Comparison of ENCODE assay signal across 13 cellular contexts in the genomic region with DNA sequence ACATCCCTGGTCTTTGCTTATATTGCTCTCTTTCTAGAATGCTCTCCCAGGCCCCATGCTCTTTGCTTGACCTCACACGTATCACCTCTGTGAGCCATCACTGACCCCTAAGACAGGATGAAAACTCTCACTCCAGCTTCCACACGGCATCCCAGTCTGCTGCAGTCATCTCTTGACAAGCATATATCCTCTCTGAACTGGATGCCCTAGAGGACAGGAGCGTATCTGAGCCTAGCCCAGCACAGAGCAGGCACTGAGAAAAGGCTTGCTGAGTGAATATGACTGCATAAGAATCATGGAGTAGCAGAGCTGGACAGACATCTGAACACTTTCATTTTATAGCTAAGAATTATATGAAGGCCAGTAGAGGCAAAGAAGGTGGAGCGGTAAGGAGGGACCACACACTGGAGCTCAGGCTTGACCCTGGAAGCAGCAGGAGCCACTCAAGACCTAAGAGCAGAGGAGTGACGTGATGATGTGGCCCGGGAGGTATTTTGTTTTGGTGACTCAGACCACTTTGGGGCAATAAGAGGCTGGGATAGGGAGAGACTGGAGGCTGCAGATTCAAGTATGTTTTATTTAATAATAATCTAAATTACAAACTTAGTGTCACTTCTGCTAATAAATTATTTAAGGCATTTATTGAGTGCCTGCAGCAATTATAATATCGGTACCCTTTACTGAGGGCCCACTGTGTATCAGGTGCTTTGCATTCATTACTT. TPM values are rescaled to one million over a fixed set of nuclear protein-coding genes. Genes with fewer than 3 reads are reported as not detected.
DNase-seq lines count a peak whose midpoint lies in the region; ATAC-seq and TF ChIP-seq lines count a peak whose summit lies in the region.
"Had no signal": no experiment of that assay in that cellular context is flagged by ENCODE, and none has a peak within 500 bp of the region (broad histone marks: within the 10 kb centered on the region; RNA-seq: fewer than 3 reads in every experiment).

No MANE protein-coding gene starts in this region.

- DNase-seq in A172 (ENCODE audit: low spot score) (peak; percentile 75), islet precursor cell (peak; percentile 89), NCI-H2171 treated with DMSO at 0.1 percent for 48 hours (lab: John Stamatoyannopoulos, UW) (no peak), NCI-H1694 treated with DMSO at 0.1 percent for 48 hours (lab: John Stamatoyannopoulos, UW) (no peak), amygdala (lab: John Stamatoyannopoulos, UW) (no peak)
- no peak for DNase-seq in activated T-helper 1 cell treated with anti-CD3 and anti-CD28 coated beads, Interleukin-12 subunit alpha, Interleukin-12 subunit beta, Interleukin-2, Interleukin-4 antibody, amounts not matched to agents 30 ng/mL and 10 ng/mL and 1 ng/mL, durations not matched to agents 14 hours and 24 hours and 36 hours (ENCODE audit: low spot score)
- DNase-seq: effector memory CD8-positive, alpha-beta T cell; left cardiac atrium; stimulated activated CD8-positive, alpha-beta memory T cell treated with anti-CD3 and anti-CD28 coated beads, Interleukin-4, amount 100 ng/mL, for 48 hours had no signal

- no peaks in the 10 kb centered on the region for H3K9me3 ChIP-seq in HEK293 (ENCODE audit: control insufficient read depth, insufficient read depth, low read depth, low read length)

- H3K4me1 ChIP-seq in HEK293 (ENCODE audit: control insufficient read depth, insufficient read depth, low read length), result no peaks in the 10 kb centered on the region

- ATAC-seq in activated T-helper 17 cell treated with anti-CD3 and anti-CD28 coated beads, Interleukin-2, amount 50 U/mL, for 72 hours (replicated peaks), result no peak
- ATAC-seq: effector memory CD8-positive, alpha-beta T cell; GM12878; sciatic nerve had no signal

- no peaks in the 10 kb centered on the region for H3K4me1 Mint-ChIP-seq in activated T-helper 17 cell treated with anti-CD3 and anti-CD28 coated beads, Interleukin-2, amount 50 U/mL, for 72 hours
- no peaks in the 10 kb centered on the region for H3K4me1 Mint-ChIP-seq in activated T-helper 1 cell treated with anti-CD3 and anti-CD28 coated beads, Interleukin-12 subunit alpha, Interleukin-12 subunit beta, Interleukin-2, Interleukin-4 antibody, amounts not matched to agents 30 ng/mL and 10 ng/mL and 1 ng/mL, durations not matched to agents 14 hours and 24 hours and 36 hours (ENCODE audit: low read depth)

- intact Hi-C loops in activated T-helper 1 cell treated with anti-CD3 and anti-CD28 coated beads, Interleukin-12 subunit alpha, Interleukin-12 subunit beta, Interleukin-2, Interleukin-4 antibody, amounts not matched to agents 30 ng/mL and 10 ng/mL and 1 ng/mL, durations not matched to agents 14 hours and 24 hours and 36 hours (cut with micrococcal nuclease), result no loop called here

- no peak overlapping the region for H3K27ac ChIP-seq in HEK293 (ENCODE audit: extremely low read depth, low read depth, low read length)

- no peak overlapping the region for H3K4me3 Mint-ChIP-seq in activated T-helper 17 cell treated with anti-CD3 and anti-CD28 coated beads, Interleukin-2, amount 50 U/mL, for 72 hours
- H3K4me3 Mint-ChIP-seq in activated T-helper 1 cell treated with anti-CD3 and anti-CD28 coated beads, Interleukin-12 subunit alpha, Interleukin-12 subunit beta, Interleukin-2, Interleukin-4 antibody, amounts not matched to agents 30 ng/mL and 10 ng/mL and 1 ng/mL, durations not matched to agents 14 hours and 24 hours and 36 hours, result no peak overlapping the region
- H3K4me3 Mint-ChIP-seq: effector memory CD8-positive, alpha-beta T cell had no signal

- H3K36me3 ChIP-seq in HEK293 (ENCODE audit: control insufficient read depth in 2 of 2, insufficient read depth in 1 of 2, low read length in 2 of 2), result no peaks in the 10 kb centered on the region

- H3K4me3 ChIP-seq in HEK293 (ENCODE audit: low read depth, low read length), result no peak overlapping the region
- H3K4me3 ChIP-seq: GM12878 had no signal

- H3K27ac Mint-ChIP-seq in activated T-helper 17 cell treated with anti-CD3 and anti-CD28 coated beads, Interleukin-2, amount 50 U/mL, for 72 hours, result peak overlapping the region; percentile 15
- no peak overlapping the region for H3K27ac Mint-ChIP-seq in activated T-helper 1 cell treated with anti-CD3 and anti-CD28 coated beads, Interleukin-12 subunit alpha, Interleukin-12 subunit beta, Interleukin-2, Interleukin-4 antibody, amounts not matched to agents 30 ng/mL and 10 ng/mL and 1 ng/mL, durations not matched to agents 14 hours and 24 hours and 36 hours
- H3K27ac Mint-ChIP-seq: effector memory CD8-positive, alpha-beta T cell had no signal

- TF ChIP-seq CTCF in HEK293 (tag by site-specific recombination; IDR thresholded peaks at IDR 0.05), result no peak

- H3K27me3 Mint-ChIP-seq in activated T-helper 17 cell treated with anti-CD3 and anti-CD28 coated beads, Interleukin-2, amount 50 U/mL, for 72 hours, result peaks cover 14% of the 10 kb centered on the region
- peaks cover 10% of the 10 kb centered on the region for H3K27me3 Mint-ChIP-seq in activated T-helper 1 cell treated with anti-CD3 and anti-CD28 coated beads, Interleukin-12 subunit alpha, Interleukin-12 subunit beta, Interleukin-2, Interleukin-4 antibody, amounts not matched to agents 30 ng/mL and 10 ng/mL and 1 ng/mL, durations not matched to agents 14 hours and 24 hours and 36 hours (ENCODE audit: insufficient read depth)

- H3K36me3 Mint-ChIP-seq in activated T-helper 17 cell treated with anti-CD3 and anti-CD28 coated beads, Interleukin-2, amount 50 U/mL, for 72 hours (ENCODE audit: low read depth), result no peaks in the 10 kb centered on the region
- no peaks in the 10 kb centered on the region for H3K36me3 Mint-ChIP-seq in activated T-helper 1 cell treated with anti-CD3 and anti-CD28 coated beads, Interleukin-12 subunit alpha, Interleukin-12 subunit beta, Interleukin-2, Interleukin-4 antibody, amounts not matched to agents 30 ng/mL and 10 ng/mL and 1 ng/mL, durations not matched to agents 14 hours and 24 hours and 36 hours (ENCODE audit: low read depth)

- POLR2A ChIA-PET in HEK293 (lab: Yijun Ruan, JAX), result no interaction called here

- no peaks in the 10 kb centered on the region for H3K9me3 Mint-ChIP-seq in activated T-helper 17 cell treated with anti-CD3 and anti-CD28 coated beads, Interleukin-2, amount 50 U/mL, for 72 hours
- H3K9me3 Mint-ChIP-seq in activated T-helper 1 cell treated with anti-CD3 and anti-CD28 coated beads, Interleukin-12 subunit alpha, Interleukin-12 subunit beta, Interleukin-2, Interleukin-4 antibody, amounts not matched to agents 30 ng/mL and 10 ng/mL and 1 ng/mL, durations not matched to agents 14 hours and 24 hours and 36 hours, result no peaks in the 10 kb centered on the region
- H3K9me3 Mint-ChIP-seq: effector memory CD8-positive, alpha-beta T cell had no signal

- CTCF ChIA-PET in HEK293 (lab: Yijun Ruan, JAX), result interaction anchor here (1.8 kb wide), 1 partner anchor 28 kb away, joined by 10 read pairs; no protein-coding TSS in a partner anchor

TF ChIP-seq in HEK293, 187 proteins besides CTCF, POLR2A, EP300 and RAD21 (continues in another document):
- 0 out of 2 replicates have a peak, but pooled peaks have one; percentile 12 for TF ChIP-seq ZNF335 (tag by site-specific recombination; conservative IDR thresholded peaks at IDR 0.05)
- TF ChIP-seq ZNF660 (tag by site-specific recombination; IDR thresholded peaks at IDR 0.05), result 0 out of 2 replicates have a peak, but pooled peaks have one; percentile 24
- peak; percentile 99 for TF ChIP-seq ZNF664 (tag by site-specific recombination; IDR thresholded peaks at IDR 0.05)
- peak; percentile 77 for TF ChIP-seq GLIS1 (tag by site-specific recombination; IDR thresholded peaks at IDR 0.05)
- TF ChIP-seq ZNF629 (tag by site-specific recombination; IDR thresholded peaks at IDR 0.05), result peak; percentile 81
- TF ChIP-seq, protein P1, sequence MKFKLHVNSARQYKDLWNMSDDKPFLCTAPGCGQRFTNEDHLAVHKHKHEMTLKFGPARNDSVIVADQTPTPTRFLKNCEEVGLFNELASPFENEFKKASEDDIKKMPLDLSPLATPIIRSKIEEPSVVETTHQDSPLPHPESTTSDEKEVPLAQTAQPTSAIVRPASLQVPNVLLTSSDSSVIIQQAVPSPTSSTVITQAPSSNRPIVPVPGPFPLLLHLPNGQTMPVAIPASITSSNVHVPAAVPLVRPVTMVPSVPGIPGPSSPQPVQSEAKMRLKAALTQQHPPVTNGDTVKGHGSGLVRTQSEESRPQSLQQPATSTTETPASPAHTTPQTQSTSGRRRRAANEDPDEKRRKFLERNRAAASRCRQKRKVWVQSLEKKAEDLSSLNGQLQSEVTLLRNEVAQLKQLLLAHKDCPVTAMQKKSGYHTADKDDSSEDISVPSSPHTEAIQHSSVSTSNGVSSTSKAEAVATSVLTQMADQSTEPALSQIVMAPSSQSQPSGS (tag by site-specific recombination; IDR thresholded peaks at IDR 0.05; ENCODE audit: low read depth), result peak; percentile 28; the same call in 1 of the 2 replicates
- no peak for TF ChIP-seq ZNF416 (tag by site-specific recombination; IDR thresholded peaks at IDR 0.05)
- peak; percentile 54; the same call in 1 of the 2 replicates for TF ChIP-seq ZBTB21 (tag by site-specific recombination; IDR thresholded peaks at IDR 0.05)
- TF ChIP-seq ZNF223 (tag by site-specific recombination; IDR thresholded peaks at IDR 0.05), result no peak
- TF ChIP-seq ZIC2 (tag by site-specific recombination; IDR thresholded peaks at IDR 0.05), result 0 out of 2 replicates have a peak, but pooled peaks have one; percentile 18

RNA-seq across cellular contexts. Expression of a gene that starts 42.7 kb away (rescaled TPM):
- total RNA-seq in A172 (2014; rRNA removed; shearing (Covaris generic)), result 8.9 and 10.6 TPM in 2 replicates
- under 1 TPM; 0.21 to 0.24 TPM for total RNA-seq in activated T-helper 17 cell treated with anti-CD3 and anti-CD28 coated beads, Interleukin-2, amount 50 U/mL, for 72 hours
- 0.49 and 0.54 TPM in 2 replicates for total RNA-seq in activated T-helper 1 cell treated with anti-CD3 and anti-CD28 coated beads, Interleukin-12 subunit alpha, Interleukin-12 subunit beta, Interleukin-2, Interleukin-4 antibody, amounts not matched to agents 30 ng/mL and 10 ng/mL and 1 ng/mL, durations not matched to agents 14 hours and 24 hours and 36 hours

Comparison
In these comparisons a context has a peak if more than half of its experiments do, and no peak if none do; other contexts are left out.
1. DNase-seq: peak in A172 (single experiment) and islet precursor cell (single experiment); none in NCI-H2171 treated with DMSO at 0.1 percent for 48 hours (single experiment), NCI-H1694 treated with DMSO at 0.1 percent for 48 hours (single experiment), activated T-helper 1 cell treated with anti-CD3 and anti-CD28 coated beads, Interleukin-12 subunit alpha, Interleukin-12 subunit beta, Interleukin-2, Interleukin-4 antibody, amounts not matched to agents 30 ng/mL and 10 ng/mL and 1 ng/mL, durations not matched to agents 14 hours and 24 hours and 36 hours (single experiment) and amygdala (0 of 56).